8 cellular contexts compared by ENCODE assay signal in genomic region chr18:49813071-49813320, GRCh38. TPM values are rescaled to one million over a fixed set of nuclear protein-coding genes. Genes with fewer than 3 reads are reported as not detected.
DNase-seq lines count a peak whose midpoint lies in the region; ATAC-seq and TF ChIP-seq lines count a peak whose summit lies in the region.

No MANE protein-coding gene starts in this region.

- TF ChIP-seq CTCF in epithelial cell of esophagus (IDR thresholded peaks at IDR 0.05; ENCODE audit: insufficient read depth, low read depth, low read length, missing control alignments): no peak

- ATAC-seq in GM19397 (IDR thresholded peaks at IDR 0.05; ENCODE audit: unreplicated experiment): peak; percentile 26
- peak; percentile 27 for ATAC-seq in HG03442 (IDR thresholded peaks at IDR 0.05; ENCODE audit: unreplicated experiment)
- peak; percentile 5 for ATAC-seq in SK-N-SH treated with all-trans-retinoic acid at 6 μM for 48 hours
- no peak for ATAC-seq in GM19463 (IDR thresholded peaks at IDR 0.05; ENCODE audit: unreplicated experiment)

- H3K4me3 ChIP-seq in epithelial cell of esophagus (ENCODE audit: low read length): peak overlapping the region; percentile 87
- peak overlapping the region; percentile 69 for H3K4me3 ChIP-seq in mononuclear cell (ENCODE audit: low read length)

- H3K9me3 ChIP-seq in mononuclear cell (ENCODE audit: low read depth, low read length): no peaks in the 10 kb centered on the region

- no peaks in the 10 kb centered on the region for H3K27me3 ChIP-seq in mononuclear cell (ENCODE audit: insufficient read depth, low read length)

- peak; percentile 78 for DNase-seq in DMS53 (lab: John Stamatoyannopoulos, UW)
- DNase-seq in epithelial cell of esophagus (ENCODE audit: low read depth): peak; percentile 25
- no peak for DNase-seq in NCI-H187 treated with DMSO at 0.1 percent for 48 hours (lab: John Stamatoyannopoulos, UW)

- H3K4me1 ChIP-seq in mononuclear cell (ENCODE audit: insufficient read depth, low read length): peaks cover 15% of the 10 kb centered on the region

TF ChIP-seq in SK-N-SH treated with all-trans-retinoic acid at 6 μM for 48 hours, 23 proteins besides CTCF, POLR2A, EP300 and RAD21:
- TF ChIP-seq ISL1 (CRISPR knock-in tag; IDR thresholded peaks at IDR 0.05) (no peak), TSHZ2 (CRISPR knock-in tag; IDR thresholded peaks at IDR 0.05) (no peak), ZFP3 (CRISPR knock-in tag; IDR thresholded peaks at IDR 0.05) (no peak), ZC3H10 (CRISPR knock-in tag; IDR thresholded peaks at IDR 0.05) (no peak), SNAI2 (CRISPR knock-in tag; IDR thresholded peaks at IDR 0.05) (no peak), TCF4 (CRISPR knock-in tag; IDR thresholded peaks at IDR 0.05; ENCODE audit: borderline replicate concordance) (no peak), CREB5 (CRISPR knock-in tag; IDR thresholded peaks at IDR 0.05; ENCODE audit: low read depth) (no peak), TOX (CRISPR knock-in tag; IDR thresholded peaks at IDR 0.05; ENCODE audit: borderline replicate concordance) (no peak), PPARA (CRISPR knock-in tag; IDR thresholded peaks at IDR 0.05; ENCODE audit: borderline replicate concordance) (no peak), PATZ1 (CRISPR knock-in tag; IDR thresholded peaks at IDR 0.05; ENCODE audit: borderline replicate concordance) (no peak), POU6F1 (CRISPR knock-in tag; IDR thresholded peaks at IDR 0.05; ENCODE audit: borderline replicate concordance, low read depth) (no peak)
- TF ChIP-seq, protein P1, sequence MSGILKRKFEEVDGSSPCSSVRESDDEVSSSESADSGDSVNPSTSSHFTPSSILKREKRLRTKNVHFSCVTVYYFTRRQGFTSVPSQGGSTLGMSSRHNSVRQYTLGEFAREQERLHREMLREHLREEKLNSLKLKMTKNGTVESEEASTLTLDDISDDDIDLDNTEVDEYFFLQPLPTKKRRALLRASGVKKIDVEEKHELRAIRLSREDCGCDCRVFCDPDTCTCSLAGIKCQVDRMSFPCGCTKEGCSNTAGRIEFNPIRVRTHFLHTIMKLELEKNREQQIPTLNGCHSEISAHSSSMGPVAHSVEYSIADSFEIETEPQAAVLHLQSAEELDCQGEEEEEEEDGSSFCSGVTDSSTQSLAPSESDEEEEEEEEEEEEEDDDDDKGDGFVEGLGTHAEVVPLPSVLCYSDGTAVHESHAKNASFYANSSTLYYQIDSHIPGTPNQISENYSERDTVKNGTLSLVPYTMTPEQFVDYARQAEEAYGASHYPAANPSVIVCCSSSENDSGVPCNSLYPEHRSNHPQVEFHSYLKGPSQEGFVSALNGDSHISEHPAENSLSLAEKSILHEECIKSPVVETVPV (CRISPR knock-in tag; IDR thresholded peaks at IDR 0.05): no peak

RNA-seq across cellular contexts. Expression of gene ACAA2, which starts 0.3 kb away (rescaled TPM):
- 11.5 TPM for total RNA-seq in mononuclear cell
